18 cellular contexts compared by ENCODE assay signal in the genomic region with DNA sequence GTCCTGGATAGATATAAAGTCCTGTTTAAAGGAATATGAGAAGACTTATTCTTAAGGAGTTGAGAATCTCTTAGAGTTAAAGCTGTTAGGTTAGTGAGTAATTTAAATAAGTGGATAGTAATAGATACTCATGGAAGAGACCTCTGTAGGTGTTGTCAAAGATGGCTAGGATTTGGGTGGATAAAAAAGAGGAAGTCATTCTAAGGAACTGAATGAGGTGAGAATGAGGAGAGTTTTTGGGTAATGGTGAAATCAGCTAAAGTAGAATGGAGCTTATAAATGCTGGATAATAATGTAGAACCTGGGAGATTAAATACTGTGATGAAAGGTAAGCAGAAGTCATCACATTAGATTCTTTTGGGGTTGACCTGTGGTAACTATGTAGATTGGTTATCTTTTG. TPM values are rescaled to one million over a fixed set of nuclear protein-coding genes. Genes with fewer than 3 reads are reported as not detected.
A peak's percentile ranks its signal among the peaks of the same experiment; 100 is the strongest.
DNase-seq lines count a peak whose midpoint lies in the region; ATAC-seq and TF ChIP-seq lines count a peak whose summit lies in the region.
"Had no signal": no experiment of that assay in that cellular context is flagged by ENCODE, and none has a peak within 500 bp of the region (broad histone marks: within the 10 kb centered on the region; RNA-seq: fewer than 3 reads in every experiment).

No MANE protein-coding gene starts in this region.

- intact Hi-C loops in HCT116 (cut with micrococcal nuclease): no loop called here
- intact Hi-C loops in naive thymus-derived CD4-positive, alpha-beta T cell (cut with micrococcal nuclease): no loop called here

- no peaks in the 10 kb centered on the region for H3K27me3 Mint-ChIP-seq in naive thymus-derived CD4-positive, alpha-beta T cell
- H3K27me3 Mint-ChIP-seq: type B pancreatic cell had no signal

- H3K9me2 ChIP-seq in HCT116 (ENCODE audit: insufficient read depth): no peaks in the 10 kb centered on the region
- H3K9me2 ChIP-seq: SK-N-SH had no signal

- POLR2A ChIA-PET in HCT116 (lab: Charles Lee): interaction anchor here (1.9 kb wide), 1 partner anchor 9 kb away, joined by 4 read pairs; no protein-coding TSS in a partner anchor
- POLR2A ChIA-PET in naive thymus-derived CD4-positive, alpha-beta T cell (lab: Charles Lee): interaction anchor here (0.6 to 1.8 kb wide), 3 partner anchors 9 to 251 kb away, joined by 3 to 5 read pairs (median 3); partner anchors contain the start of genes ARIH1 and PKM

- TSS peak; percentile 9 for BruUV-seq in HCT116 (replicated peaks; lab: Mats Ljungman, UMichigan)

- peaks cover 100% of the 10 kb centered on the region for H3K79me2 ChIP-seq in HCT116 (ENCODE audit: insufficient read depth, low read length)

- H3K9me3 ChIP-seq in HCT116 (ENCODE audit: control insufficient read depth in 1 of 2, insufficient read depth in 1 of 2, low read depth in 1 of 2, low read length in 2 of 2): no peaks in the 10 kb centered on the region
- no peaks in the 10 kb centered on the region for H3K9me3 ChIP-seq in naive thymus-derived CD4-positive, alpha-beta T cell (ENCODE audit: control insufficient read depth in 2 of 3, low read length in 3 of 3)
- H3K9me3 ChIP-seq: colonic mucosa, SK-N-SH had no signal

- DNase-seq in SIG-M5 treated with dmso at 0.1 percent for 504 hours (lab: John Stamatoyannopoulos, UW; ENCODE audit: unreplicated experiment) (peak; percentile 27), SIG-M5 (lab: John Stamatoyannopoulos, UW) (no peak), HCT116 (ENCODE audit: low read depth, low spot score) (no peak), SKM-1 (lab: John Stamatoyannopoulos, UW; ENCODE audit: unreplicated experiment) (peak; percentile 33), NCI-H187 (lab: John Stamatoyannopoulos, UW) (no peak), NCI-H774 (lab: John Stamatoyannopoulos, UW) (no peak)
- no peak for DNase-seq in naive thymus-derived CD4-positive, alpha-beta T cell
- DNase-seq: activated naive CD4-positive, alpha-beta T cell; colonic mucosa; foreskin keratinocyte; IMR-90; left ventricle myocardium superior; NCI-H1417 treated with DMSO at 0.1 percent for 48 hours; SK-N-SH had no signal

- peaks cover 15 to 19% of the 10 kb centered on the region in 2 experiments; a peak in 3 of 4 replicates for H3K36me3 ChIP-seq in HCT116 (ENCODE audit: control insufficient read depth in 1 of 2, insufficient read depth in 2 of 2, low read length in 2 of 2)
- H3K36me3 ChIP-seq in naive thymus-derived CD4-positive, alpha-beta T cell (ENCODE audit: control insufficient read depth in 2 of 3, insufficient read depth in 3 of 3, low read length in 3 of 3): peaks cover 0 to 3% (median 0%) of the 10 kb centered on the region in 3 experiments
- H3K36me3 ChIP-seq: colonic mucosa had no signal

- no peaks in the 10 kb centered on the region for H3K4me1 ChIP-seq in HCT116 (ENCODE audit: control insufficient read depth in 1 of 2, insufficient read depth in 2 of 2, low read length in 2 of 2)
- peaks cover 44 to 46% of the 10 kb centered on the region in 2 donors for H3K4me1 ChIP-seq in naive thymus-derived CD4-positive, alpha-beta T cell (ENCODE audit: control insufficient read depth in 2 of 2, insufficient read depth in 2 of 2, low read length in 2 of 2)

- TF ChIP-seq RAD21 in HCT116 (IDR thresholded peaks at IDR 0.05; ENCODE audit: low read depth): no peak

- no peaks in the 10 kb centered on the region for H3K27me3 ChIP-seq in HCT116 (ENCODE audit: insufficient read depth, low read length)
- H3K27me3 ChIP-seq in naive thymus-derived CD4-positive, alpha-beta T cell (ENCODE audit: control insufficient read depth in 2 of 2, insufficient read depth in 2 of 2, low read length in 2 of 2): no peaks in the 10 kb centered on the region
- H3K27me3 ChIP-seq: colonic mucosa, foreskin keratinocyte had no signal

- H3K4me2 ChIP-seq in HCT116 (ENCODE audit: low read length): no peak overlapping the region
- H3K4me2 ChIP-seq: SK-N-SH had no signal

- H4K20me1 ChIP-seq in HCT116 (ENCODE audit: insufficient read depth): peaks cover 3% of the 10 kb centered on the region

- RAD21 ChIA-PET in HCT116 (lab: Charles Lee; ENCODE audit: low non-redundant PET in 1 of 2, low total read pairs in 2 of 2, uncharacterized antibody in 2 of 2, unreplicated experiment in 2 of 2): no interaction called here

- peak overlapping the region in 9 of 10 donors; percentile 0 to 77 (median 52) for H3K4me3 Mint-ChIP-seq in naive thymus-derived CD4-positive, alpha-beta T cell
- H3K4me3 Mint-ChIP-seq: type B pancreatic cell had no signal

- no peak overlapping the region for H3K4me3 ChIP-seq in HCT116 (replicated peaks in 1 of 2; ENCODE audit: low read depth in 1 of 2, low read length in 2 of 2)
- H3K4me3 ChIP-seq in naive thymus-derived CD4-positive, alpha-beta T cell (ENCODE audit: low read length): no peak overlapping the region
- H3K4me3 ChIP-seq: colonic mucosa had no signal

- H3K9ac ChIP-seq in HCT116 (ENCODE audit: low read length): no peak overlapping the region
- H3K9ac ChIP-seq: SK-N-SH had no signal

- no peak for TF ChIP-seq POLR2A in HCT116 (IDR thresholded peaks at IDR 0.05; ENCODE audit: borderline replicate concordance, extremely low read depth, insufficient read depth, insufficient read length)

- CTCF ChIA-PET in HCT116 (lab: Charles Lee): no interaction called here
- CTCF ChIA-PET in naive thymus-derived CD4-positive, alpha-beta T cell (lab: Charles Lee): interaction anchor here (0.7 to 1.5 kb wide), 2 partner anchors 9 to 12 kb away, joined by 3 to 4 read pairs; no protein-coding TSS in a partner anchor

- H3K36me3 Mint-ChIP-seq in naive thymus-derived CD4-positive, alpha-beta T cell: peaks cover 4 to 34% (median 18%) of the 10 kb centered on the region in 5 donors

- no peak for TF ChIP-seq CTCF in HCT116 (IDR thresholded peaks at IDR 0.05 in 2 of 3, conservative IDR thresholded peaks at IDR 0.05 in 1 of 3; ENCODE audit: borderline replicate concordance in 1 of 3, insufficient read depth in 1 of 3, low read depth in 2 of 3, low read length in 2 of 3)

- H2AFZ ChIP-seq in HCT116 (ENCODE audit: low read depth, low read length, poor library complexity, severe bottlenecking): no peak overlapping the region

- peaks cover 0 to 2% (median 0%) of the 10 kb centered on the region in 11 donors for H3K9me3 Mint-ChIP-seq in naive thymus-derived CD4-positive, alpha-beta T cell

- ATAC-seq in HCT116 (no peak), HG03457 (IDR thresholded peaks at IDR 0.05; ENCODE audit: unreplicated experiment) (no peak)
- ATAC-seq in naive thymus-derived CD4-positive, alpha-beta T cell: no peak
- ATAC-seq: foreskin keratinocyte, left ventricle myocardium superior had no signal

- H3K27ac Mint-ChIP-seq in naive thymus-derived CD4-positive, alpha-beta T cell: peak overlapping the region in 2 of 9 donors; percentile 13 to 39

- H3K27ac ChIP-seq in HCT116 (ENCODE audit: low read depth, low read length): no peak overlapping the region
- no peak overlapping the region for H3K27ac ChIP-seq in naive thymus-derived CD4-positive, alpha-beta T cell (ENCODE audit: low read depth, low read length)
- H3K27ac ChIP-seq: 22Rv1, C4-2B, colonic mucosa, foreskin keratinocyte had no signal

- peaks cover 26 to 98% (median 76%) of the 10 kb centered on the region in 7 donors for H3K4me1 Mint-ChIP-seq in naive thymus-derived CD4-positive, alpha-beta T cell

TF ChIP-seq in HCT116, 20 proteins besides CTCF, POLR2A, EP300 and RAD21 (continues in another document):
- TF ChIP-seq ZNF274 (IDR thresholded peaks at IDR 0.05; ENCODE audit: low read depth, low read length) (no peak), REST (IDR thresholded peaks at IDR 0.05; ENCODE audit: low read depth) (no peak), CEBPB (IDR thresholded peaks at IDR 0.05; ENCODE audit: low read depth) (no peak)
- TF ChIP-seq, protein P1, sequence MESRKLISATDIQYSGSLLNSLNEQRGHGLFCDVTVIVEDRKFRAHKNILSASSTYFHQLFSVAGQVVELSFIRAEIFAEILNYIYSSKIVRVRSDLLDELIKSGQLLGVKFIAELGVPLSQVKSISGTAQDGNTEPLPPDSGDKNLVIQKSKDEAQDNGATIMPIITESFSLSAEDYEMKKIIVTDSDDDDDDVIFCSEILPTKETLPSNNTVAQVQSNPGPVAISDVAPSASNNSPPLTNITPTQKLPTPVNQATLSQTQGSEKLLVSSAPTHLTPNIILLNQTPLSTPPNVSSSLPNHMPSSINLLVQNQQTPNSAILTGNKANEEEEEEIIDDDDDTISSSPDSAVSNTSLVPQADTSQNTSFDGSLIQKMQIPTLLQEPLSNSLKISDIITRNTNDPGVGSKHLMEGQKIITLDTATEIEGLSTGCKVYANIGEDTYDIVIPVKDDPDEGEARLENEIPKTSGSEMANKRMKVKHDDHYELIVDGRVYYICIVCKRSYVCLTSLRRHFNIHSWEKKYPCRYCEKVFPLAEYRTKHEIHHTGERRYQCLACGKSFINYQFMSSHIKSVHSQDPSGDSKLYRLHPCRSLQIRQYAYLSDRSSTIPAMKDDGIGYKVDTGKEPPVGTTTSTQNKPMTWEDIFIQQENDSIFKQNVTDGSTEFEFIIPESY (IDR thresholded peaks at IDR 0.05; ENCODE audit: extremely low read depth, insufficient replicate concordance, low read length): no peak

RNA-seq across cellular contexts. Expression of gene ARIH1, which starts 8.1 kb away (rescaled TPM):
- total RNA-seq in HCT116 (2021; ENCODE audit: unreplicated experiment): 209 TPM
- 61.8 and 82.3 TPM in 2 replicates for polyA plus RNA-seq in HCT116 (2012)
- total RNA-seq in naive thymus-derived CD4-positive, alpha-beta T cell: 100 to 1,000 TPM; 128 to 191 (median 181) TPM
- 10 to 100 TPM; 20.1 to 23.3 TPM for polyA plus RNA-seq in naive thymus-derived CD4-positive, alpha-beta T cell

Comparison
In these comparisons a context has a peak if more than half of its experiments do, and no peak if none do; other contexts are left out.
1. DNase-seq: peak in SIG-M5 treated with dmso at 0.1 percent for 504 hours (single experiment) and SKM-1 (single experiment); none in SIG-M5 (single experiment), HCT116 (single experiment), naive thymus-derived CD4-positive, alpha-beta T cell (0 of 9), NCI-H187 (0 of 2) and NCI-H774 (single experiment).